ENCODE assay signal across 1 cellular context in the genomic region with DNA sequence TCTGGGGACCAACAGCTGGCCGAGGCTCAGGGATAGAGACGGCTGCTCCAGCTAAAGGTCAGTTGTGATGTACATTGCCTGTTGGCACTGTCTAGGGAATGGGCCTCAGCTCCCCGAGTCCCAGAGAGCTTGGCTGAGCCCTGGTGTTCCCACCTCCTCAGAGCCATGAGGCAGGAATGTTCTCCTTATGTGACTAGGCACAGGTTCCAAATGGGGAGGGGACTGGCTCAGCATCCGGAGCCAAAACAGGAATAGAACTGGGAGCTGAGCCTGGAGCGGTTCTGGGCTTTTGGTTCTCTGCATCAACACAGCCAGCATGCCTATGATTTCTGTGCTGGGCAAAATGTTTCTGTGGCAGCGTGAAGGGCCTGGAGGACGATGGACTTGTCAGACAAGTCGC.
TF ChIP-seq lines count a peak whose summit lies in the region.

TSS of gene FAM131A (plus strand) at position 286 of the 400 bp plus-strand sequence. CDS start at position 317, 31 bp downstream.

TF ChIP-seq in HepG2, 621 proteins besides CTCF, POLR2A, EP300 and RAD21 (continued from another document):
- no peak for TF ChIP-seq ZNF646 (CRISPR knock-in tag; IDR thresholded peaks at IDR 0.05)
- 0 out of 2 replicates have a peak, but pooled peaks have one; percentile 6 for TF ChIP-seq ZNF724P (CRISPR knock-in tag; IDR thresholded peaks at IDR 0.05; ENCODE audit: borderline replicate concordance)
